In the genomic region with DNA sequence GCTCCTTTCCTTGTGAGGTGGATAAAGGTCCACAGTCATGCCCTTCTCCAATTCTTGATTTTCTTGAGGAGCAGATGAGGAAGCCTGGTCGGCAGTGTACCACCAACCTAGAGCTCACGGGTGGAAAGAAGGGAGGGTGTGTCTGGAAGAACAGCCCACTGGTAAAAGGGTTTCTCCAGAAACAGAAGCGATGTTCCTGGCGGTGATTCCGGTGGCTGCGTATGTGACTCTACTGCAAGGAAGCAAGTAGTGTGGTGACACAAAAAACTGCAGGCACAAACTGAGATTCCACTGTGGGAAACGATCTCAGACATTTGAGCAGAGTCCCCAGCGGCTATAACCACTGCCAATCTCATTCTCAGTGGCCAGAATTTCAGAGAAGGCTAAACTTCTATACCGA, we compare ENCODE assay signal across 19 cellular contexts.
DNase-seq lines count a peak whose midpoint lies in the region; ATAC-seq and TF ChIP-seq lines count a peak whose summit lies in the region.
"Had no signal": no experiment of that assay in that cellular context is flagged by ENCODE, and none has a peak within 500 bp of the region (broad histone marks: within the 10 kb centered on the region; RNA-seq: fewer than 3 reads in every experiment).

No MANE protein-coding gene starts in this region.

- ATAC-seq in PC-3 (no peak), HG02763 (IDR thresholded peaks at IDR 0.05; ENCODE audit: unreplicated experiment) (no peak)
- no peak for ATAC-seq in effector memory CD8-positive, alpha-beta T cell (replicated peaks)
- ATAC-seq: K562, Panc1 had no signal

- intact Hi-C loops in PC-3 (cut with micrococcal nuclease): loop anchor here (2.0 kb wide), 1 partner anchor 107 kb away; no protein-coding TSS in a partner anchor

- H3K9me2 ChIP-seq in GM23248 (ENCODE audit: insufficient read depth) (no peaks in the 10 kb centered on the region), PC-3 (replicated peaks; ENCODE audit: low read length) (no peaks in the 10 kb centered on the region)

- DNase-seq in GM23248 (no peak), PC-3 (no peak), brain microvascular endothelial cell (no peak), smooth muscle cell (lab: John Stamatoyannopoulos, UW; ENCODE audit: unreplicated experiment) (no peak), NCI-H187 (lab: John Stamatoyannopoulos, UW) (no peak)
- DNase-seq in effector memory CD8-positive, alpha-beta T cell: no peak
- DNase-seq: CD8-positive, alpha-beta T cell; DMS79 treated with DMSO at 0.1 percent for 48 hours; GF-D8; MG63; NCI-H1105 treated with DMSO at 0.1 percent for 48 hours; NCI-H146; NCI-H2029; NCI-H526 treated with DMSO at 0.1 percent for 48 hours had no signal

- no peak overlapping the region for H3K27ac Mint-ChIP-seq in effector memory CD8-positive, alpha-beta T cell
- H3K27ac Mint-ChIP-seq: B cell; CD8-positive, alpha-beta T cell had no signal

- no peaks in the 10 kb centered on the region for H3K27me3 ChIP-seq in GM23248 (replicated peaks; ENCODE audit: insufficient read depth)
- H3K27me3 ChIP-seq in PC-3 (ENCODE audit: low read length): no peaks in the 10 kb centered on the region
- no peaks in the 10 kb centered on the region for H3K27me3 ChIP-seq in brain microvascular endothelial cell (replicated peaks)
- no peaks in the 10 kb centered on the region for H3K27me3 ChIP-seq in smooth muscle cell (ENCODE audit: low read depth)
- H3K27me3 ChIP-seq: MG63 had no signal

- H3K36me3 Mint-ChIP-seq in effector memory CD8-positive, alpha-beta T cell (ENCODE audit: insufficient read depth): no peaks in the 10 kb centered on the region
- H3K36me3 Mint-ChIP-seq: CD8-positive, alpha-beta T cell had no signal

- H3K4me1 Mint-ChIP-seq in effector memory CD8-positive, alpha-beta T cell (ENCODE audit: low read depth in 2 of 2): peaks cover 0 to 3% of the 10 kb centered on the region in 2 donors
- H3K4me1 Mint-ChIP-seq: B cell had no signal

- POLR2A ChIA-PET in PC-3 (lab: Charles Lee; ENCODE audit: unreplicated experiment): no interaction called here

- 91 to 97% methylated on average over 9 of the region's 9 CpGs for WGBS in GM23248 (ENCODE audit: low coverage in 1 of 2, low lambda C conversion rate in 2 of 2, missing lambda C conversion rate in 2 of 2), 2 experiments
- WGBS in smooth muscle cell (ENCODE audit: low lambda C conversion rate): 98% methylated on average over 9 of the region's 9 CpGs

- H3K4me1 ChIP-seq in GM23248 (ENCODE audit: insufficient read depth) (peaks cover 7% of the 10 kb centered on the region), PC-3 (ENCODE audit: insufficient read depth, low read length) (peaks cover 18% of the 10 kb centered on the region), smooth muscle cell (ENCODE audit: low read depth) (no peaks in the 10 kb centered on the region)

- no peaks in the 10 kb centered on the region for H3K9me3 Mint-ChIP-seq in effector memory CD8-positive, alpha-beta T cell
- H3K9me3 Mint-ChIP-seq: CD8-positive, alpha-beta T cell had no signal

- H3K4me2 ChIP-seq in GM23248 (ENCODE audit: unreplicated experiment): no peak overlapping the region
- H3K4me2 ChIP-seq in PC-3 (ENCODE audit: low read length): peak overlapping the region; percentile 54
- no peak overlapping the region for H3K4me2 ChIP-seq in smooth muscle cell

- BruUV-seq in PC-3 (replicated peaks; lab: Mats Ljungman, UMichigan): no TSS peak

- H3K4me3 ChIP-seq in GM23248: no peak overlapping the region
- H3K4me3 ChIP-seq in PC-3 (ENCODE audit: low read length): no peak overlapping the region
- no peak overlapping the region for H3K4me3 ChIP-seq in brain microvascular endothelial cell (ENCODE audit: low read depth, low read length)
- no peak overlapping the region for H3K4me3 ChIP-seq in smooth muscle cell
- H3K4me3 ChIP-seq: K562, MG63 had no signal

- no peak overlapping the region for H3K4me3 Mint-ChIP-seq in effector memory CD8-positive, alpha-beta T cell
- H3K4me3 Mint-ChIP-seq: B cell; CD8-positive, alpha-beta T cell had no signal

- in situ Hi-C loops in GM23248 (cut with MboI): no loop called here
- in situ Hi-C loops in brain microvascular endothelial cell (cut with HindIII; ENCODE audit: low pct_ligation_motif_present, low sequenced_read_pairs): no loop called here

- peaks cover 21 to 32% of the 10 kb centered on the region in 2 donors for H3K27me3 Mint-ChIP-seq in effector memory CD8-positive, alpha-beta T cell
- H3K27me3 Mint-ChIP-seq: B cell had no signal

- H3K9me3 ChIP-seq in GM23248 (ENCODE audit: low read depth) (no peaks in the 10 kb centered on the region), PC-3 (ENCODE audit: low read length) (no peaks in the 10 kb centered on the region), smooth muscle cell (replicated peaks; ENCODE audit: low read depth) (no peaks in the 10 kb centered on the region)
- H3K9me3 ChIP-seq: MG63 had no signal

- CTCF ChIA-PET in PC-3 (lab: Charles Lee): no interaction called here

- H2AFZ ChIP-seq in GM23248 (no peak overlapping the region), PC-3 (ENCODE audit: low read length) (no peak overlapping the region), smooth muscle cell (ENCODE audit: low read depth) (no peak overlapping the region)

- H3K27ac ChIP-seq in GM23248: peak overlapping the region; percentile 73
- H3K27ac ChIP-seq in PC-3 (ENCODE audit: low read length): peak overlapping the region; percentile 93
- H3K27ac ChIP-seq in brain microvascular endothelial cell: peak overlapping the region; percentile 31
- peak overlapping the region; percentile 86 for H3K27ac ChIP-seq in smooth muscle cell (ENCODE audit: low read depth)
- H3K27ac ChIP-seq: C4-2B had no signal

- H3F3A ChIP-seq in GM23248 (ENCODE audit: insufficient read depth) (peaks cover 21% of the 10 kb centered on the region; the same call in 1 of the 2 replicates), PC-3 (ENCODE audit: low read length, unreplicated experiment) (peaks cover 4% of the 10 kb centered on the region), smooth muscle cell (ENCODE audit: low read depth) (no peaks in the 10 kb centered on the region)

- H3K79me2 ChIP-seq in GM23248 (ENCODE audit: insufficient read depth): no peaks in the 10 kb centered on the region
- no peaks in the 10 kb centered on the region for H3K79me2 ChIP-seq in PC-3 (ENCODE audit: low read length)
- H3K79me2 ChIP-seq in smooth muscle cell (ENCODE audit: low read depth): no peaks in the 10 kb centered on the region

- TF ChIP-seq CTCF in PC-3 (conservative IDR thresholded peaks at IDR 0.05; ENCODE audit: low read depth, low read length) (no peak), brain microvascular endothelial cell (IDR thresholded peaks at IDR 0.05; ENCODE audit: low read depth, low read length, missing control alignments) (no peak), smooth muscle cell (IDR thresholded peaks at IDR 0.05; ENCODE audit: borderline replicate concordance, insufficient read depth, poor library complexity, severe bottlenecking) (no peak)

- no peaks in the 10 kb centered on the region for H4K20me1 ChIP-seq in GM23248 (ENCODE audit: insufficient read depth)
- H4K20me1 ChIP-seq in PC-3 (ENCODE audit: low read length): no peaks in the 10 kb centered on the region
- H4K20me1 ChIP-seq in smooth muscle cell (ENCODE audit: low read depth): no peaks in the 10 kb centered on the region

- no peaks in the 10 kb centered on the region for H3K36me3 ChIP-seq in GM23248 (ENCODE audit: low read depth)
- H3K36me3 ChIP-seq in PC-3 (ENCODE audit: low read depth, low read length): peaks cover 36% of the 10 kb centered on the region
- H3K36me3 ChIP-seq in brain microvascular endothelial cell (replicated peaks): no peaks in the 10 kb centered on the region
- no peaks in the 10 kb centered on the region for H3K36me3 ChIP-seq in smooth muscle cell (ENCODE audit: low read depth)
- H3K36me3 ChIP-seq: MG63 had no signal

- peak overlapping the region; percentile 53 for H3K9ac ChIP-seq in GM23248
- H3K9ac ChIP-seq in PC-3 (ENCODE audit: low read length): peak overlapping the region; percentile 54
- H3K9ac ChIP-seq in smooth muscle cell (ENCODE audit: low read depth): peak overlapping the region; percentile 59

Comparison
In these comparisons a context has a peak if more than half of its experiments do, and no peak if none do; other contexts are left out.
1. H3K27ac ChIP-seq: peak in every context shown above with its lines; median percentile 93 in PC-3; 86 in smooth muscle cell; 73 in GM23248; 31 in brain microvascular endothelial cell.